ENCODE assay signal across 16 cellular contexts in genomic region chr12:47878293-47878917, GRCh38. TPM values are rescaled to one million over a fixed set of nuclear protein-coding genes. Genes with fewer than 3 reads are reported as not detected.
A peak's percentile ranks its signal among the peaks of the same experiment; 100 is the strongest.
DNase-seq lines count a peak whose midpoint lies in the region; ATAC-seq and TF ChIP-seq lines count a peak whose summit lies in the region.
"Had no signal": no experiment of that assay in that cellular context is flagged by ENCODE, and none has a peak within 500 bp of the region (broad histone marks: within the 10 kb centered on the region; RNA-seq: fewer than 3 reads in every experiment).

No MANE protein-coding gene starts in this region.

- ATAC-seq in natural killer cell treated with Interleukin-12 subunit alpha and Interleukin-12 subunit beta and Interleukin-15 and Interleukin-18, amount 100 ng/mL, for 72 hours: no peak
- ATAC-seq in natural killer cell (no peak), HG03159 (IDR thresholded peaks at IDR 0.05; ENCODE audit: unreplicated experiment) (no peak), GM21723 (IDR thresholded peaks at IDR 0.05; ENCODE audit: unreplicated experiment) (no peak)

- H3K27me3 Mint-ChIP-seq in activated CD4-positive, alpha-beta memory T cell treated with anti-CD3 and anti-CD28 coated beads for 36 hours: no peaks in the 10 kb centered on the region
- no peaks in the 10 kb centered on the region for H3K27me3 Mint-ChIP-seq in activated CD4-positive, alpha-beta memory T cell treated with anti-CD3 and anti-CD28 coated beads, Interleukin-2, amount 10 ng/mL, durations not matched to agents 7 days and 5 days
- H3K27me3 Mint-ChIP-seq in natural killer cell treated with Interleukin-12 subunit alpha and Interleukin-12 subunit beta and Interleukin-15 and Interleukin-18, amount 100 ng/mL, for 72 hours: peaks cover 17 to 18% of the 10 kb centered on the region in 2 donors
- H3K27me3 Mint-ChIP-seq in natural killer cell (ENCODE audit: low read depth in 2 of 2): peaks cover 14 to 34% of the 10 kb centered on the region in 2 donors

- no peak for TF ChIP-seq CTCF in natural killer cell (IDR thresholded peaks at IDR 0.05)

- intact Hi-C loops in activated CD4-positive, alpha-beta memory T cell treated with anti-CD3 and anti-CD28 coated beads for 36 hours (cut with micrococcal nuclease): no loop called here
- intact Hi-C loops in natural killer cell (cut with micrococcal nuclease): no loop called here
- intact Hi-C loops in cardiac septum (cut with DNase I): no loop called here

- peak overlapping the region; percentile 42 for H3K27ac Mint-ChIP-seq in activated CD4-positive, alpha-beta memory T cell treated with anti-CD3 and anti-CD28 coated beads for 36 hours
- H3K27ac Mint-ChIP-seq in activated CD4-positive, alpha-beta memory T cell treated with anti-CD3 and anti-CD28 coated beads, Interleukin-2, amount 10 ng/mL, durations not matched to agents 7 days and 5 days: no peak overlapping the region
- H3K27ac Mint-ChIP-seq in natural killer cell treated with Interleukin-12 subunit alpha and Interleukin-12 subunit beta and Interleukin-15 and Interleukin-18, amount 100 ng/mL, for 72 hours: no peak overlapping the region
- H3K27ac Mint-ChIP-seq in natural killer cell: no peak overlapping the region
- H3K27ac Mint-ChIP-seq: B cell had no signal

- DNase-seq in activated CD4-positive, alpha-beta memory T cell treated with anti-CD3 and anti-CD28 coated beads for 36 hours: no peak
- DNase-seq in activated CD4-positive, alpha-beta memory T cell treated with anti-CD3 and anti-CD28 coated beads, Interleukin-2, amount 10 ng/mL, durations not matched to agents 7 days and 5 days: no peak
- peak; percentile 16 for DNase-seq in natural killer cell treated with Interleukin-12 subunit alpha and Interleukin-12 subunit beta and Interleukin-15 and Interleukin-18, amount 100 ng/mL, for 72 hours (ENCODE audit: low spot score)
- no peak for DNase-seq in natural killer cell
- DNase-seq in mesenteric fat pad (ENCODE audit: low spot score): peak; percentile 60
- DNase-seq in cardiac septum (ENCODE audit: low spot score): no peak
- DNase-seq: Caco-2, H7, NCI-H1417 treated with DMSO at 0.1 percent for 48 hours, NCI-H187 treated with DMSO at 0.1 percent for 48 hours, NCI-H2227 treated with DMSO at 0.1 percent for 48 hours, NCI-H510A treated with DMSO at 0.1 percent for 48 hours, NCI-H774 had no signal

- H3K36me3 Mint-ChIP-seq in activated CD4-positive, alpha-beta memory T cell treated with anti-CD3 and anti-CD28 coated beads for 36 hours: peaks cover 91% of the 10 kb centered on the region
- peaks cover 85% of the 10 kb centered on the region for H3K36me3 Mint-ChIP-seq in activated CD4-positive, alpha-beta memory T cell treated with anti-CD3 and anti-CD28 coated beads, Interleukin-2, amount 10 ng/mL, durations not matched to agents 7 days and 5 days (ENCODE audit: low read depth)
- peaks cover 6% of the 10 kb centered on the region for H3K36me3 Mint-ChIP-seq in natural killer cell treated with Interleukin-12 subunit alpha and Interleukin-12 subunit beta and Interleukin-15 and Interleukin-18, amount 100 ng/mL, for 72 hours
- no peaks in the 10 kb centered on the region for H3K36me3 Mint-ChIP-seq in natural killer cell

- CTCF ChIA-PET in activated CD4-positive, alpha-beta memory T cell treated with anti-CD3 and anti-CD28 coated beads for 36 hours (lab: Charles Lee): interaction anchor here (1.1 to 1.5 kb wide), 2 partner anchors 26 to 85 kb away, joined by 3 to 5 read pairs; partner anchors contain the start of genes TMEM106C and VDR
- CTCF ChIA-PET in activated CD4-positive, alpha-beta memory T cell treated with anti-CD3 and anti-CD28 coated beads, Interleukin-2, amount 10 ng/mL, durations not matched to agents 7 days and 5 days (lab: Charles Lee): no interaction called here

- POLR2A ChIA-PET in activated CD4-positive, alpha-beta memory T cell treated with anti-CD3 and anti-CD28 coated beads for 36 hours (lab: Charles Lee): interaction anchor here (2.5 kb wide), 1 partner anchor 9 kb away, joined by 14 read pairs; no protein-coding TSS in a partner anchor
- POLR2A ChIA-PET in activated CD4-positive, alpha-beta memory T cell treated with anti-CD3 and anti-CD28 coated beads, Interleukin-2, amount 10 ng/mL, durations not matched to agents 7 days and 5 days (lab: Charles Lee): interaction anchor here (1.1 to 1.2 kb wide), 2 partner anchors 16 to 26 kb away, joined by 3 to 4 read pairs; partner anchors contain the start of gene VDR

- H3K4me3 Mint-ChIP-seq in activated CD4-positive, alpha-beta memory T cell treated with anti-CD3 and anti-CD28 coated beads for 36 hours: no peak overlapping the region
- H3K4me3 Mint-ChIP-seq in activated CD4-positive, alpha-beta memory T cell treated with anti-CD3 and anti-CD28 coated beads, Interleukin-2, amount 10 ng/mL, durations not matched to agents 7 days and 5 days: no peak overlapping the region
- no peak overlapping the region for H3K4me3 Mint-ChIP-seq in natural killer cell treated with Interleukin-12 subunit alpha and Interleukin-12 subunit beta and Interleukin-15 and Interleukin-18, amount 100 ng/mL, for 72 hours
- H3K4me3 Mint-ChIP-seq in natural killer cell: no peak overlapping the region
- H3K4me3 Mint-ChIP-seq: B cell had no signal

- no peaks in the 10 kb centered on the region for H3K9me3 Mint-ChIP-seq in activated CD4-positive, alpha-beta memory T cell treated with anti-CD3 and anti-CD28 coated beads for 36 hours
- no peaks in the 10 kb centered on the region for H3K9me3 Mint-ChIP-seq in activated CD4-positive, alpha-beta memory T cell treated with anti-CD3 and anti-CD28 coated beads, Interleukin-2, amount 10 ng/mL, durations not matched to agents 7 days and 5 days
- no peaks in the 10 kb centered on the region for H3K9me3 Mint-ChIP-seq in natural killer cell treated with Interleukin-12 subunit alpha and Interleukin-12 subunit beta and Interleukin-15 and Interleukin-18, amount 100 ng/mL, for 72 hours
- H3K9me3 Mint-ChIP-seq in natural killer cell: no peaks in the 10 kb centered on the region

- peaks cover 64% of the 10 kb centered on the region for H3K4me1 Mint-ChIP-seq in activated CD4-positive, alpha-beta memory T cell treated with anti-CD3 and anti-CD28 coated beads for 36 hours (ENCODE audit: low read depth)
- H3K4me1 Mint-ChIP-seq in activated CD4-positive, alpha-beta memory T cell treated with anti-CD3 and anti-CD28 coated beads, Interleukin-2, amount 10 ng/mL, durations not matched to agents 7 days and 5 days: peaks cover 67% of the 10 kb centered on the region
- peaks cover 16 to 26% of the 10 kb centered on the region in 2 donors for H3K4me1 Mint-ChIP-seq in natural killer cell treated with Interleukin-12 subunit alpha and Interleukin-12 subunit beta and Interleukin-15 and Interleukin-18, amount 100 ng/mL, for 72 hours (ENCODE audit: low read depth in 2 of 2)
- peaks cover 6 to 14% of the 10 kb centered on the region in 2 donors for H3K4me1 Mint-ChIP-seq in natural killer cell

RNA-seq across cellular contexts. Expression of gene VDR, which starts 26.4 kb away (rescaled TPM):
- total RNA-seq in activated CD4-positive, alpha-beta memory T cell treated with anti-CD3 and anti-CD28 coated beads for 36 hours: 100 to 1,000 TPM; 156 TPM
- total RNA-seq in activated CD4-positive, alpha-beta memory T cell treated with anti-CD3 and anti-CD28 coated beads, Interleukin-2, amount 10 ng/mL, durations not matched to agents 7 days and 5 days: 10 to 100 TPM; 62.9 to 65.5 TPM
- total RNA-seq in natural killer cell treated with Interleukin-12 subunit alpha and Interleukin-12 subunit beta and Interleukin-15 and Interleukin-18, amount 100 ng/mL, for 72 hours: 10 to 100 TPM; 12.0 to 23.0 TPM
- 1 to 10 TPM; 1.1 to 2.5 (median 1.6) TPM for total RNA-seq in natural killer cell
- total RNA-seq in mesenteric fat pad: 9.8 TPM
- total RNA-seq in cardiac septum: 1.3 TPM

RNA-seq across cellular contexts. Expression of gene HDAC7, which starts 58.7 kb away (rescaled TPM):
- 100 to 1,000 TPM; 257 to 280 TPM for total RNA-seq in activated CD4-positive, alpha-beta memory T cell treated with anti-CD3 and anti-CD28 coated beads for 36 hours
- total RNA-seq in activated CD4-positive, alpha-beta memory T cell treated with anti-CD3 and anti-CD28 coated beads, Interleukin-2, amount 10 ng/mL, durations not matched to agents 7 days and 5 days: 100 to 1,000 TPM; 315 to 328 TPM
- 100 to 1,000 TPM; 127 to 176 TPM for total RNA-seq in natural killer cell treated with Interleukin-12 subunit alpha and Interleukin-12 subunit beta and Interleukin-15 and Interleukin-18, amount 100 ng/mL, for 72 hours
- total RNA-seq in natural killer cell: 100 to 1,000 TPM; 141 to 235 (median 147) TPM
- total RNA-seq in mesenteric fat pad: 105 TPM
- total RNA-seq in cardiac septum: 62.7 TPM

Comparison
In these comparisons a context has a peak if more than half of its experiments do, and no peak if none do; other contexts are left out.
1. DNase-seq: peak in natural killer cell treated with Interleukin-12 subunit alpha and Interleukin-12 subunit beta and Interleukin-15 and Interleukin-18, amount 100 ng/mL, for 72 hours (single experiment) and mesenteric fat pad (single experiment); none in activated CD4-positive, alpha-beta memory T cell treated with anti-CD3 and anti-CD28 coated beads for 36 hours (single experiment), activated CD4-positive, alpha-beta memory T cell treated with anti-CD3 and anti-CD28 coated beads, Interleukin-2, amount 10 ng/mL, durations not matched to agents 7 days and 5 days (single experiment), natural killer cell (single experiment) and cardiac septum (single experiment).